1 cellular context compared by ENCODE assay signal in the genomic region with DNA sequence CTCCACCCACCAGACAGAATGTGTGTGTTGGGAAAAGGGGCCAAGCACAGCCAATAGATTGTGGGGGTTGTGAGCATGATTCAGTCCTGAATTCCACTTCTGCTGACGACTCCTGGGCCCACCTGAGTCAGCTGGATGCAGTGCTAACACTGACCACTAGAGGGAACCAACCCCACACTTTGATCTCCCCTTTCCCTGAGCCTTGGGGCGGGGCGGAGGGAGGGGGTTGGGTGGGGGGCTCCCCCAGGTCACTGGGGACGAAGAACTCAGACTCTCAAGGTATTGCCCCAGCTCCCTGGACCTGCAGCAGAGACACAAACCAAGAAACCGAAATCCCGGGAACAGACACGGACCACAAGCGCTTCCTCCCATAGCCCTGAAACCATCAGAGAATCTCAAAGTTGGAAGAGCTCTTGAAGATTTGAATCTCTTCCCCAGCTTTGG.
TF ChIP-seq lines count a peak whose summit lies in the region.

No MANE protein-coding gene starts in this region.

TF ChIP-seq in K562, 482 proteins besides CTCF, POLR2A, EP300 and RAD21 (continued from another document):
- TF ChIP-seq, protein P1, sequence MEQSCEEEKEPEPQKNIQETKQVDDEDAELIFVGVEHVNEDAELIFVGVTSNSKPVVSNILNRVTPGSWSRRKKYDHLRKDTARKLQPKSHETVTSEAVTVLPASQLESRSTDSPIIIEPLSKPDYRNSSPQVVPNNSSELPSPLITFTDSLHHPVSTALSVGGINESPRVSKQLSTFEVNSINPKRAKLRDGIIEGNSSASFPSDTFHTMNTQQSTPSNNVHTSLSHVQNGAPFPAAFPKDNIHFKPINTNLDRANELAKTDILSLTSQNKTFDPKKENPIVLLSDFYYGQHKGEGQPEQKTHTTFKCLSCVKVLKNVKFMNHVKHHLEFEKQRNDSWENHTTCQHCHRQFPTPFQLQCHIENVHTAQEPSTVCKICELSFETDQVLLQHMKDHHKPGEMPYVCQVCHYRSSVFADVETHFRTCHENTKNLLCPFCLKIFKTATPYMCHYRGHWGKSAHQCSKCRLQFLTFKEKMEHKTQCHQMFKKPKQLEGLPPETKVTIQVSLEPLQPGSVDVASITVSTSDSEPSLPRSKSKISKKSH (CRISPR knock-in tag; IDR thresholded peaks at IDR 0.05): no peak
- TF ChIP-seq FOXJ2 (tag; IDR thresholded peaks at IDR 0.05): no peak
- no peak for TF ChIP-seq PHB (CRISPR knock-in tag; IDR thresholded peaks at IDR 0.05)
- no peak for TF ChIP-seq CHD4 (IDR thresholded peaks at IDR 0.05; ENCODE audit: insufficient read depth, insufficient replicate concordance, low read depth, low read length, poor library complexity, severe bottlenecking)
- no peak for TF ChIP-seq CBX2 (IDR thresholded peaks at IDR 0.05; ENCODE audit: insufficient read depth, low read length, poor library complexity, severe bottlenecking)
- no peak for TF ChIP-seq TCF7 (IDR thresholded peaks at IDR 0.05; ENCODE audit: borderline replicate concordance)
- no peak for TF ChIP-seq CCAR2 (IDR thresholded peaks at IDR 0.05; ENCODE audit: low read depth, low read length)
